Comparison of ENCODE assay signal across 8 cellular contexts in genomic region chr16:89973235-89973634, GRCh38. TPM values are rescaled to one million over a fixed set of nuclear protein-coding genes. Genes with fewer than 3 reads are reported as not detected.
DNase-seq lines count a peak whose midpoint lies in the region; ATAC-seq and TF ChIP-seq lines count a peak whose summit lies in the region.

No MANE protein-coding gene starts in this region.

- peak overlapping the region; percentile 99 for H3K27ac Mint-ChIP-seq in T-helper 2 cell treated with Interferon-gamma antibody and Interleukin-4, amounts not matched to agents 5 μg/mL and 100 μg/mL, for 36 hours
- H3K27ac Mint-ChIP-seq in activated naive CD8-positive, alpha-beta T cell, result peak overlapping the region; percentile 97

- no peak for TF ChIP-seq CTCF in kidney epithelial cell (IDR thresholded peaks at IDR 0.05; ENCODE audit: insufficient read depth, low read length, poor library complexity, severe bottlenecking)

- peaks cover 1% of the 10 kb centered on the region for H3K36me3 ChIP-seq in kidney epithelial cell (ENCODE audit: control insufficient read depth, insufficient read depth, low read length)

- no peak for ATAC-seq in GM18867 (IDR thresholded peaks at IDR 0.05; ENCODE audit: unreplicated experiment)

- peak overlapping the region; percentile 100 for H3K4me3 Mint-ChIP-seq in T-helper 2 cell treated with Interferon-gamma antibody and Interleukin-4, amounts not matched to agents 5 μg/mL and 100 μg/mL, for 36 hours
- H3K4me3 Mint-ChIP-seq in activated naive CD8-positive, alpha-beta T cell, result peak overlapping the region; percentile 98

- H3K27me3 Mint-ChIP-seq in T-helper 2 cell treated with Interferon-gamma antibody and Interleukin-4, amounts not matched to agents 5 μg/mL and 100 μg/mL, for 36 hours (ENCODE audit: low read depth), result no peaks in the 10 kb centered on the region
- H3K27me3 Mint-ChIP-seq in activated naive CD8-positive, alpha-beta T cell, result no peaks in the 10 kb centered on the region

- peaks cover 26% of the 10 kb centered on the region for H3K4me1 Mint-ChIP-seq in T-helper 2 cell treated with Interferon-gamma antibody and Interleukin-4, amounts not matched to agents 5 μg/mL and 100 μg/mL, for 36 hours (ENCODE audit: low read depth)
- peaks cover 33% of the 10 kb centered on the region for H3K4me1 Mint-ChIP-seq in activated naive CD8-positive, alpha-beta T cell (ENCODE audit: low read depth)

- H3K36me3 Mint-ChIP-seq in T-helper 2 cell treated with Interferon-gamma antibody and Interleukin-4, amounts not matched to agents 5 μg/mL and 100 μg/mL, for 36 hours (ENCODE audit: low read depth), result peaks cover 30% of the 10 kb centered on the region
- peaks cover 2% of the 10 kb centered on the region for H3K36me3 Mint-ChIP-seq in activated naive CD8-positive, alpha-beta T cell

- peaks cover 3% of the 10 kb centered on the region for H3K9me3 Mint-ChIP-seq in T-helper 2 cell treated with Interferon-gamma antibody and Interleukin-4, amounts not matched to agents 5 μg/mL and 100 μg/mL, for 36 hours
- no peaks in the 10 kb centered on the region for H3K9me3 Mint-ChIP-seq in activated naive CD8-positive, alpha-beta T cell (ENCODE audit: low read depth)

- no peak for DNase-seq in T-helper 2 cell treated with Interferon-gamma antibody and Interleukin-4, amounts not matched to agents 5 μg/mL and 100 μg/mL, for 36 hours (ENCODE audit: low spot score)
- no peak for DNase-seq in T-helper 2 cell
- DNase-seq in kidney epithelial cell (ENCODE audit: low read depth), result no peak
- peak; percentile 14 for DNase-seq in superior temporal gyrus (ENCODE audit: extremely low spot score)
- DNase-seq in central memory CD4-positive, alpha-beta T cell, result no peak
- no peak for DNase-seq in KG1 (lab: John Stamatoyannopoulos, UW)

- H3K4me3 ChIP-seq in kidney epithelial cell (ENCODE audit: low read depth, low read length), result peak overlapping the region; percentile 50

- no peaks in the 10 kb centered on the region for H3K27me3 ChIP-seq in kidney epithelial cell (ENCODE audit: control insufficient read depth, insufficient read depth, low read length)

RNA-seq across cellular contexts. Expression of gene DEF8, which starts 24.7 kb away (rescaled TPM):
- 101 and 107 TPM in 2 replicates for total RNA-seq in kidney epithelial cell

RNA-seq across cellular contexts. Expression of gene DBNDD1, which starts 46.0 kb away (rescaled TPM):
- 27.2 and 35.2 TPM in 2 replicates for total RNA-seq in kidney epithelial cell

RNA-seq across cellular contexts. Expression of gene TUBB3, which starts 50.1 kb away (rescaled TPM):
- total RNA-seq in kidney epithelial cell, result 599 and 683 TPM in 2 replicates

RNA-seq across cellular contexts. Expression of gene MC1R, which starts 54.6 kb away (rescaled TPM):
- 1.5 and 3.0 TPM in 2 replicates for total RNA-seq in kidney epithelial cell
